35 cellular contexts compared by ENCODE assay signal in genomic region chr3:49182682-49183081, GRCh38. TPM values are rescaled to one million over a fixed set of nuclear protein-coding genes. Genes with fewer than 3 reads are reported as not detected.
"Had no signal": no experiment of that assay in that cellular context is flagged by ENCODE, and none has a peak within 500 bp of the region (broad histone marks: within the 10 kb centered on the region; RNA-seq: fewer than 3 reads in every experiment).

No MANE protein-coding gene starts in this region.

- H3K9me3 Mint-ChIP-seq: activated B cell treated with CpG ODN at 0.5 μM for 24 hours; activated CD4-positive, alpha-beta memory T cell treated with anti-CD3 and anti-CD28 coated beads for 36 hours; activated CD4-positive, alpha-beta T cell treated with anti-CD3 and anti-CD28 coated beads, Interleukin-2, amount 10 ng/mL, durations not matched to agents 24 days and 14 days; activated CD8-positive, alpha-beta T cell treated with anti-CD3 and anti-CD28 coated beads for 36 hours; activated naive CD4-positive, alpha-beta T cell treated with anti-CD3 and anti-CD28 coated beads, Interleukin-2, amount 10 ng/mL, durations not matched to agents 7 days and 5 days; activated naive CD4-positive, alpha-beta T cell treated with anti-CD3 and anti-CD28 coated beads, Interleukin-2, amount 50 U/mL, for 24 hours; activated naive CD8-positive, alpha-beta T cell treated with anti-CD3 and anti-CD28 coated beads, Interleukin-2, amount 10 ng/mL, durations not matched to agents 7 days and 5 days; activated naive CD8-positive, alpha-beta T cell treated with anti-CD3 and anti-CD28 coated beads, Interleukin-2, amount 50 U/mL, for 24 hours; activated T-cell treated with anti-CD3 and anti-CD28 coated beads, Interleukin-2, amount 50 U/mL, for 24 hours; activated T-helper 2 cell treated with anti-CD3 and anti-CD28 coated beads, Interferon-gamma antibody, Interleukin-2, Interleukin-4, amounts not matched to agents 10 μg/mL and 5 μg/mL and 100 μg/mL, durations not matched to agents 14 hours and 24 hours and 36 hours; central memory CD8-positive, alpha-beta T cell; T-helper 1 cell treated with Interleukin-12 subunit alpha and Interleukin-12 subunit beta and Interleukin-4 antibody, amounts not matched to agents 30 μg/mL and 1 μg/mL, for 36 hours; T-helper 2 cell treated with Interferon-gamma antibody and Interleukin-4, amounts not matched to agents 5 μg/mL and 100 μg/mL, for 36 hours had no signal

- H3K4me3 ChIP-seq: ascending aorta, cardiac muscle cell had no signal

- H3K27ac ChIP-seq: ascending aorta, cardiac muscle cell, VCaP had no signal

- H3K27me3 Mint-ChIP-seq: activated naive CD4-positive, alpha-beta T cell treated with anti-CD3 and anti-CD28 coated beads, Interleukin-2, amount 50 U/mL, for 24 hours had no signal

- H3K27me3 ChIP-seq: ascending aorta, cardiac muscle cell had no signal

- H3K36me3 ChIP-seq: ascending aorta, cardiac muscle cell had no signal

- H3K4me1 Mint-ChIP-seq: activated B cell treated with CpG ODN at 0.5 μM for 24 hours; activated CD4-positive, alpha-beta T cell treated with anti-CD3 and anti-CD28 coated beads, Interleukin-2, amount 10 ng/mL, durations not matched to agents 24 days and 14 days; activated naive CD4-positive, alpha-beta T cell treated with anti-CD3 and anti-CD28 coated beads, Interleukin-2, amount 50 U/mL, for 24 hours; activated naive CD8-positive, alpha-beta T cell treated with anti-CD3 and anti-CD28 coated beads, Interleukin-2, amount 50 U/mL, for 24 hours; central memory CD8-positive, alpha-beta T cell had no signal

- H3K9me3 ChIP-seq: ascending aorta had no signal

- H3K36me3 Mint-ChIP-seq: activated CD4-positive, alpha-beta memory T cell treated with anti-CD3 and anti-CD28 coated beads for 36 hours; activated CD8-positive, alpha-beta memory T cell treated with anti-CD3 and anti-CD28 coated beads, Interleukin-2, amount 10 ng/mL, durations not matched to agents 7 days and 5 days; activated naive CD4-positive, alpha-beta T cell treated with anti-CD3 and anti-CD28 coated beads, Interleukin-2, amount 10 ng/mL, durations not matched to agents 7 days and 5 days; activated naive CD4-positive, alpha-beta T cell treated with anti-CD3 and anti-CD28 coated beads, Interleukin-2, amount 50 U/mL, for 24 hours; activated naive CD8-positive, alpha-beta T cell; activated naive CD8-positive, alpha-beta T cell treated with anti-CD3 and anti-CD28 coated beads, Interleukin-2, amount 10 ng/mL, durations not matched to agents 7 days and 5 days; brain had no signal

- DNase-seq: activated B cell treated with CpG ODN at 0.5 μM for 24 hours; activated CD4-positive, alpha-beta memory T cell treated with anti-CD3 and anti-CD28 coated beads for 36 hours; activated CD4-positive, alpha-beta T cell treated with anti-CD3 and anti-CD28 coated beads for 4 hours; activated CD4-positive, alpha-beta T cell treated with anti-CD3 and anti-CD28 coated beads, Interleukin-2, amount 10 ng/mL, durations not matched to agents 24 days and 14 days; activated CD4-positive, alpha-beta T cell treated with anti-CD3 and anti-CD28 coated beads, Interleukin-2, amount 50 U/mL, for 1 hour; activated CD4-positive, alpha-beta T cell treated with anti-CD3 and anti-CD28 coated beads, Interleukin-2, amount 50 U/mL, for 4 hours; activated CD4-positive, CD25-positive, alpha-beta regulatory T cell treated with anti-CD3 and anti-CD28 coated beads, Interleukin-2, amount 50 U/mL, for 72 hours; activated CD8-positive, alpha-beta memory T cell treated with anti-CD3 and anti-CD28 coated beads, Interleukin-2, amount 10 ng/mL, durations not matched to agents 7 days and 5 days; activated CD8-positive, alpha-beta memory T cell treated with anti-CD3 and anti-CD28 coated beads, Interleukin-2, amount 50 U/mL, for 48 hours; activated CD8-positive, alpha-beta T cell treated with anti-CD3 and anti-CD28 coated beads for 36 hours; activated effector memory CD4-positive, alpha-beta T cell treated with Interleukin-2 at 50 U/mL for 16 hours; activated gamma-delta T cell; activated naive CD4-positive, alpha-beta T cell treated with anti-CD3 and anti-CD28 coated beads, Interleukin-2, amount 10 ng/mL, durations not matched to agents 7 days and 5 days; activated naive CD4-positive, alpha-beta T cell treated with Interleukin-2 at 50 U/mL for 16 hours; activated naive CD8-positive, alpha-beta T cell treated with anti-CD3 and anti-CD28 coated beads, Interleukin-2, amount 10 ng/mL, durations not matched to agents 7 days and 5 days; activated naive CD8-positive, alpha-beta T cell treated with anti-CD3 and anti-CD28 coated beads, Interleukin-2, amount 50 U/mL, for 24 hours; activated T-cell treated with anti-CD3 and anti-CD28 coated beads, Interleukin-2, amount 50 U/mL, for 24 hours; activated T-cell treated with anti-CD3 and anti-CD28 coated beads, Interleukin-2, amount 50 U/mL, for 48 hours; amygdala; anterior cingulate cortex; caudate nucleus; cerebellar nuclear complex; T-helper 1 cell; T-helper 2 cell; T-helper 9 cell had no signal

- ATAC-seq: activated CD8-positive, alpha-beta memory T cell treated with anti-CD3 and anti-CD28 coated beads, Interleukin-2, amount 10 ng/mL, durations not matched to agents 7 days and 5 days; activated CD8-positive, alpha-beta T cell treated with anti-CD3 and anti-CD28 coated beads for 36 hours; activated naive CD8-positive, alpha-beta T cell treated with anti-CD3 and anti-CD28 coated beads, Interleukin-2, amount 50 U/mL, for 24 hours had no signal

- H3K4me3 Mint-ChIP-seq: activated B cell treated with CpG ODN at 0.5 μM for 24 hours; activated CD4-positive, alpha-beta memory T cell treated with anti-CD3 and anti-CD28 coated beads for 36 hours; activated naive CD4-positive, alpha-beta T cell treated with anti-CD3 and anti-CD28 coated beads, Interleukin-2, amount 10 ng/mL, durations not matched to agents 7 days and 5 days; activated naive CD4-positive, alpha-beta T cell treated with anti-CD3 and anti-CD28 coated beads, Interleukin-2, amount 50 U/mL, for 24 hours; activated naive CD8-positive, alpha-beta T cell treated with anti-CD3 and anti-CD28 coated beads, Interleukin-2, amount 50 U/mL, for 24 hours; activated T-cell treated with anti-CD3 and anti-CD28 coated beads, Interleukin-2, amount 50 U/mL, for 24 hours; brain; central memory CD8-positive, alpha-beta T cell; T-helper 1 cell treated with Interleukin-12 subunit alpha and Interleukin-12 subunit beta and Interleukin-4 antibody, amounts not matched to agents 30 μg/mL and 1 μg/mL, for 36 hours; T-helper 2 cell treated with Interferon-gamma antibody and Interleukin-4, amounts not matched to agents 5 μg/mL and 100 μg/mL, for 36 hours had no signal

- H3K4me1 ChIP-seq: ascending aorta had no signal

- H3K27ac Mint-ChIP-seq: activated B cell treated with CpG ODN at 0.5 μM for 24 hours; activated CD4-positive, alpha-beta memory T cell treated with anti-CD3 and anti-CD28 coated beads for 36 hours; activated CD4-positive, alpha-beta T cell treated with anti-CD3 and anti-CD28 coated beads, Interleukin-2, amount 10 ng/mL, durations not matched to agents 24 days and 14 days; activated CD8-positive, alpha-beta memory T cell treated with anti-CD3 and anti-CD28 coated beads, Interleukin-2, amount 10 ng/mL, durations not matched to agents 7 days and 5 days; activated CD8-positive, alpha-beta T cell treated with anti-CD3 and anti-CD28 coated beads for 36 hours; activated naive CD4-positive, alpha-beta T cell treated with anti-CD3 and anti-CD28 coated beads, Interleukin-2, amount 10 ng/mL, durations not matched to agents 7 days and 5 days; activated naive CD4-positive, alpha-beta T cell treated with anti-CD3 and anti-CD28 coated beads, Interleukin-2, amount 50 U/mL, for 24 hours; activated naive CD8-positive, alpha-beta T cell; activated naive CD8-positive, alpha-beta T cell treated with anti-CD3 and anti-CD28 coated beads, Interleukin-2, amount 10 ng/mL, durations not matched to agents 7 days and 5 days; activated naive CD8-positive, alpha-beta T cell treated with anti-CD3 and anti-CD28 coated beads, Interleukin-2, amount 50 U/mL, for 24 hours; activated T-cell treated with anti-CD3 and anti-CD28 coated beads, Interleukin-2, amount 50 U/mL, for 24 hours; activated T-helper 2 cell treated with anti-CD3 and anti-CD28 coated beads, Interferon-gamma antibody, Interleukin-2, Interleukin-4, amounts not matched to agents 10 μg/mL and 5 μg/mL and 100 μg/mL, durations not matched to agents 14 hours and 24 hours and 36 hours; brain; T-helper 1 cell treated with Interleukin-12 subunit alpha and Interleukin-12 subunit beta and Interleukin-4 antibody, amounts not matched to agents 30 μg/mL and 1 μg/mL, for 36 hours; T-helper 2 cell treated with Interferon-gamma antibody and Interleukin-4, amounts not matched to agents 5 μg/mL and 100 μg/mL, for 36 hours had no signal

RNA-seq across cellular contexts. Expression of gene LAMB2, which starts 49.8 kb away (rescaled TPM):
- total RNA-seq: activated B cell treated with CpG ODN at 0.5 μM for 24 hours; activated CD4-positive, alpha-beta memory T cell treated with anti-CD3 and anti-CD28 coated beads for 36 hours; activated CD4-positive, alpha-beta T cell treated with anti-CD3 and anti-CD28 coated beads, Interleukin-2, amount 10 ng/mL, durations not matched to agents 24 days and 14 days; activated CD8-positive, alpha-beta memory T cell treated with anti-CD3 and anti-CD28 coated beads, Interleukin-2, amount 10 ng/mL, durations not matched to agents 7 days and 5 days; activated CD8-positive, alpha-beta T cell treated with anti-CD3 and anti-CD28 coated beads for 36 hours had no signal
